In the genomic region with DNA sequence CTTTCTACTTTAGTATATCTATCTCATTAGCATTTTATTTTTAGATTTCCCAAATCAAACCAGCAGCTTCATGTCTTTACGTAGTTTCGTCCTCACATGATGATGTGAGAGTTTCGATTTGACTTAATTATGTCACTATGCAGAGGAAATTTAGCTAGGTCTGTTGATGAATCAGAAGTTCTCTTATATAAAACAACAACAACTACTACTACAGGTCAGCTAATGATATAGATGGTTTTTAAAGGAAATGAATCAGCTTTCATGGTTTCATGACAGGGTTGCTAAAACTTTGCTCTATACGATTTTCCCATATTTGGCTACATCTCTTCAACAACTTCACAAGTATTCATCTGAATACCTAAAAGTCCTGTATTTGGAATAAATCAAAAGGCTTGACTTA, we compare ENCODE assay signal across 9 cellular contexts. TPM values are rescaled to one million over a fixed set of nuclear protein-coding genes. Genes with fewer than 3 reads are reported as not detected.
DNase-seq lines count a peak whose midpoint lies in the region; ATAC-seq and TF ChIP-seq lines count a peak whose summit lies in the region.
"Had no signal": no experiment of that assay in that cellular context is flagged by ENCODE, and none has a peak within 500 bp of the region (broad histone marks: within the 10 kb centered on the region; RNA-seq: fewer than 3 reads in every experiment).

No MANE protein-coding gene starts in this region.

- no peaks in the 10 kb centered on the region for H3K27me3 ChIP-seq in CD8-positive, alpha-beta T cell (ENCODE audit: insufficient read depth, low read length)
- H3K27me3 ChIP-seq: esophagus muscularis mucosa had no signal

- POLR2A ChIA-PET in CD8-positive, alpha-beta T cell (lab: Charles Lee): no interaction called here

- peaks cover 4% of the 10 kb centered on the region for H3K4me1 ChIP-seq in CD8-positive, alpha-beta T cell (ENCODE audit: insufficient read depth, low read length)

- intact Hi-C loops in CD8-positive, alpha-beta T cell (cut with DNase I, micrococcal nuclease): no loop called here
- intact Hi-C loops in Right ventricle myocardium inferior (cut with DNase I): no loop called here

- DNase-seq in CD8-positive, alpha-beta T cell: no peak
- DNase-seq in RPMI8226 (peak; percentile 20), fibroblast of pulmonary artery (ENCODE audit: low read depth) (peak; percentile 79), NCI-H748 treated with DMSO at 0.1 percent for 48 hours (lab: John Stamatoyannopoulos, UW) (no peak), NK-92 (lab: John Stamatoyannopoulos, UW; ENCODE audit: unreplicated experiment) (no peak), DMS114 treated with DMSO at 0.1 percent for 48 hours (lab: John Stamatoyannopoulos, UW; ENCODE audit: unreplicated experiment) (no peak), Right ventricle myocardium inferior (ENCODE audit: missing footprints) (no peak)

- no peaks in the 10 kb centered on the region for H3K36me3 Mint-ChIP-seq in CD8-positive, alpha-beta T cell

- ATAC-seq in CD8-positive, alpha-beta T cell: peak; percentile 79
- ATAC-seq in GM21423 (IDR thresholded peaks at IDR 0.05; ENCODE audit: unreplicated experiment) (peak; percentile 29), Right ventricle myocardium inferior (no peak)

- no peaks in the 10 kb centered on the region for H3K9me3 ChIP-seq in CD8-positive, alpha-beta T cell (ENCODE audit: low read length)
- H3K9me3 ChIP-seq: esophagus muscularis mucosa had no signal

- TF ChIP-seq CTCF in CD8-positive, alpha-beta T cell (IDR thresholded peaks at IDR 0.05): no peak
- no peak for TF ChIP-seq CTCF in fibroblast of pulmonary artery (IDR thresholded peaks at IDR 0.05; ENCODE audit: low read length, missing control alignments)

- H3K4me3 ChIP-seq in CD8-positive, alpha-beta T cell (ENCODE audit: low read depth, low read length): no peak overlapping the region
- no peak overlapping the region for H3K4me3 ChIP-seq in fibroblast of pulmonary artery (replicated peaks; ENCODE audit: low read depth, low read length)
- H3K4me3 ChIP-seq: esophagus muscularis mucosa had no signal

- CTCF ChIA-PET in CD8-positive, alpha-beta T cell (lab: Charles Lee): no interaction called here

- H3K4me3 Mint-ChIP-seq in CD8-positive, alpha-beta T cell: no peak overlapping the region

- H3K27ac Mint-ChIP-seq in CD8-positive, alpha-beta T cell: no peak overlapping the region

- peaks cover 28% of the 10 kb centered on the region for H3K4me1 Mint-ChIP-seq in CD8-positive, alpha-beta T cell (ENCODE audit: low read depth)

- no peaks in the 10 kb centered on the region for H3K27me3 Mint-ChIP-seq in CD8-positive, alpha-beta T cell (ENCODE audit: low read depth)

- H3K27ac ChIP-seq in CD8-positive, alpha-beta T cell (ENCODE audit: low read depth, low read length): no peak overlapping the region
- H3K27ac ChIP-seq: esophagus muscularis mucosa had no signal

- no peaks in the 10 kb centered on the region for H3K36me3 ChIP-seq in CD8-positive, alpha-beta T cell (ENCODE audit: insufficient read depth, low read length)
- H3K36me3 ChIP-seq: esophagus muscularis mucosa had no signal

- H3K9me3 Mint-ChIP-seq in CD8-positive, alpha-beta T cell: no peaks in the 10 kb centered on the region

RNA-seq across cellular contexts. Expression of gene JAZF1, which starts 28.6 kb away (rescaled TPM):
- total RNA-seq in CD8-positive, alpha-beta T cell: 1 to 10 TPM; 6.0 to 6.1 TPM
- 25.6 TPM for total RNA-seq in Right ventricle myocardium inferior

Comparison
In these comparisons a context has a peak if more than half of its experiments do, and no peak if none do; other contexts are left out.
1. DNase-seq: peak in RPMI8226 (single experiment) and fibroblast of pulmonary artery (single experiment); none in CD8-positive, alpha-beta T cell (0 of 7), NCI-H748 treated with DMSO at 0.1 percent for 48 hours (single experiment), NK-92 (single experiment), DMS114 treated with DMSO at 0.1 percent for 48 hours (single experiment) and Right ventricle myocardium inferior (single experiment).